Comparison of ENCODE assay signal across 19 cellular contexts in the genomic region with DNA sequence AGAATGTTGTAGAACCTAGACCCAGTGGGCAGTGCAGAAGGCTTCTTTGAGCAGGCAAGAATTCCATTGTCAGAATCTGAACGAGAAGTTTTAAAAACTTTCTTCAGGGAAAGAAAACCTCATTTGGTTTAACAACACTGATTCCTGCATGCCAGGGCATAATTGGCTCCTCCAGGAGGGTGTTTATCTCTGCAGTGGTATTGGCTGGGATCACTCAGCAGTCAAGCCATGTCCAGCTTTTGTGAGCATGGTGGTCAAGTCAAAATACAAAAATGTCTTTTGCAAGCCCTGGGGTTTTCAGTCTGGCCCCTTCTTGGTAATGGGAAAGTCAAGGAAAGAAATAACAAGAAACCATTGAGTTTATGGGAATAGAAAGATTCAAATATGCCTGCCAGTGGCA. TPM values are rescaled to one million over a fixed set of nuclear protein-coding genes. Genes with fewer than 3 reads are reported as not detected.
DNase-seq lines count a peak whose midpoint lies in the region; ATAC-seq and TF ChIP-seq lines count a peak whose summit lies in the region.
"Had no signal": no experiment of that assay in that cellular context is flagged by ENCODE, and none has a peak within 500 bp of the region (broad histone marks: within the 10 kb centered on the region; RNA-seq: fewer than 3 reads in every experiment).

No MANE protein-coding gene starts in this region.

- H3K79me2 ChIP-seq in smooth muscle cell (ENCODE audit: low read depth) = peaks cover 24% of the 10 kb centered on the region

- ATAC-seq in left ventricle myocardium superior = no peak

- H2AFZ ChIP-seq in smooth muscle cell (ENCODE audit: low read depth) = peak overlapping the region; percentile 16
- H2AFZ ChIP-seq: GM23248 had no signal

- H3K27ac ChIP-seq in left ventricle myocardium inferior (replicated peaks) (peak overlapping the region; percentile 74), smooth muscle cell (ENCODE audit: low read depth) (no peak overlapping the region), testis (no peak overlapping the region)
- H3K27ac ChIP-seq: C4-2B, GM23248 had no signal

- no peaks in the 10 kb centered on the region for H4K20me1 ChIP-seq in smooth muscle cell (ENCODE audit: low read depth)

- H3K36me3 ChIP-seq in left ventricle myocardium inferior = no peaks in the 10 kb centered on the region
- H3K36me3 ChIP-seq in smooth muscle cell (ENCODE audit: low read depth) = no peaks in the 10 kb centered on the region
- no peaks in the 10 kb centered on the region for H3K36me3 ChIP-seq in testis (ENCODE audit: low read depth, missing control alignments)
- H3K36me3 ChIP-seq: BE2C had no signal

- TF ChIP-seq CTCF in left ventricle myocardium inferior (IDR thresholded peaks at IDR 0.05; ENCODE audit: borderline replicate concordance) (no peak), smooth muscle cell (IDR thresholded peaks at IDR 0.05; ENCODE audit: borderline replicate concordance, insufficient read depth, poor library complexity, severe bottlenecking) (no peak), testis (IDR thresholded peaks at IDR 0.05) (no peak)

- peaks cover 6% of the 10 kb centered on the region for H3K27me3 ChIP-seq in left ventricle myocardium inferior (ENCODE audit: low read depth)
- no peaks in the 10 kb centered on the region for H3K27me3 ChIP-seq in smooth muscle cell (ENCODE audit: low read depth)
- no peaks in the 10 kb centered on the region for H3K27me3 ChIP-seq in testis
- H3K27me3 ChIP-seq: BE2C had no signal

- H3K4me3 ChIP-seq in left ventricle myocardium inferior = no peak overlapping the region
- H3K4me3 ChIP-seq in smooth muscle cell = no peak overlapping the region
- H3K4me3 ChIP-seq in testis = no peak overlapping the region
- H3K4me3 ChIP-seq: GM23248 had no signal

- no peaks in the 10 kb centered on the region for H3F3A ChIP-seq in smooth muscle cell (ENCODE audit: low read depth)

- intact Hi-C loops in left ventricle myocardium inferior (cut with micrococcal nuclease) (no loop called here), left ventricle myocardium superior (cut with micrococcal nuclease) (no loop called here), testis (cut with DNase I; ENCODE audit: low total_unique reads) (no loop called here)

- peaks cover 100% of the 10 kb centered on the region for H3K4me1 ChIP-seq in left ventricle myocardium inferior
- H3K4me1 ChIP-seq in smooth muscle cell (ENCODE audit: low read depth) = peaks cover 10% of the 10 kb centered on the region
- no peaks in the 10 kb centered on the region for H3K4me1 ChIP-seq in testis
- H3K4me1 ChIP-seq: BE2C, Caco-2 had no signal

- H3K9me3 ChIP-seq in left ventricle myocardium inferior (replicated peaks) (no peaks in the 10 kb centered on the region), smooth muscle cell (replicated peaks; ENCODE audit: low read depth) (no peaks in the 10 kb centered on the region), testis (no peaks in the 10 kb centered on the region)
- H3K9me3 ChIP-seq: BE2C, Caco-2 had no signal

- no peak overlapping the region for H3K9ac ChIP-seq in smooth muscle cell (ENCODE audit: low read depth)
- H3K9ac ChIP-seq: GM23248 had no signal

- DNase-seq in left ventricle myocardium inferior = no peak
- no peak for DNase-seq in left ventricle myocardium superior
- peak; percentile 72 for DNase-seq in astrocyte of the hippocampus (ENCODE audit: low read depth, low spot score)
- DNase-seq in fibroblast of peridontal ligament (ENCODE audit: extremely low read depth) = peak; percentile 66
- DNase-seq in smooth muscle cell (lab: John Stamatoyannopoulos, UW; ENCODE audit: unreplicated experiment) = no peak
- DNase-seq in testis = no peak
- DNase-seq in NCI-H1694 treated with DMSO at 0.1 percent for 48 hours (lab: John Stamatoyannopoulos, UW) = no peak
- DNase-seq: ACHN; BE2C; Caco-2; CD4-positive, alpha-beta T cell; DMS153; DMS79; GDM1; GM23248; HCEC 1CT; HFFc6; IMR-90 had no signal

- WGBS in smooth muscle cell (ENCODE audit: low lambda C conversion rate) = 48% methylated on average over 1 of the region's 1 CpG
- 63 to 82% methylated on average over 1 of the region's 1 CpG for WGBS in testis, 2 donors

- no peak overlapping the region for H3K4me2 ChIP-seq in smooth muscle cell

- TF ChIP-seq POLR2A in testis (IDR thresholded peaks at IDR 0.05) = no peak

RNA-seq across cellular contexts. Expression of a gene that starts 28.3 kb away (rescaled TPM):
- 346 TPM for total RNA-seq in left ventricle myocardium inferior
- total RNA-seq in left ventricle myocardium superior = 347 TPM
- 19.4 and 21.8 TPM in 2 replicates for total RNA-seq in smooth muscle cell
- polyA plus RNA-seq in smooth muscle cell = 6.3 and 8.6 TPM in 2 replicates
- total RNA-seq in testis = 10 to 100 TPM; 37.3 to 46.8 TPM
- polyA plus RNA-seq in testis (ENCODE audit: insufficient read depth, low read depth, low replicate concordance) = 6.5 TPM
- total RNA-seq: Caco-2; CD4-positive, alpha-beta T cell had no signal

Comparison
In these comparisons a context has a peak if more than half of its experiments do, and no peak if none do; other contexts are left out.
1. DNase-seq: peak in astrocyte of the hippocampus (single experiment) and fibroblast of peridontal ligament (single experiment); none in left ventricle myocardium inferior (single experiment), left ventricle myocardium superior (single experiment), smooth muscle cell (single experiment), testis (single experiment) and NCI-H1694 treated with DMSO at 0.1 percent for 48 hours (single experiment).